Comparison of ENCODE assay signal across 25 cellular contexts in the genomic region with DNA sequence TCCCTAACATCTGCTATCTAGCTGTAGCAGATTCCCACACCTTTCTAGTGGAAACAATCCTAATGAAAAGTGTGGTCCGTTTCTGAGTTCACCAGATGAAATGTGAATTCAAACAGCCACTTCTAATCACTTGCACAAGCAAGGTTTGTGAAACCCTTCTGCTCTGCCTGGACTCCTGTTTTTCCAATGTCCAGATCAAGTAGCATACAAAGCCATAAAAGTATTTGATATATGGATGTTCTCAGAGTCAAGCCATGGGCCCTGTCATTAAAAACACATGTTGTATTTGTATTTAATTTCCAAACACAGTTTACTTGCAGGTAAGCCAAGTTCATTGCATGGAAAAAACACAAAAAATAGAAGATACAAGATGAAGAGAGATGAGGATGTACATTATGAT.
"Had no signal": no experiment of that assay in that cellular context is flagged by ENCODE, and none has a peak within 500 bp of the region (broad histone marks: within the 10 kb centered on the region; RNA-seq: fewer than 3 reads in every experiment).

No MANE protein-coding gene starts in this region.

- H3K27me3 ChIP-seq: body of pancreas, breast epithelium, SJCRH30 had no signal

- H3K4me3 ChIP-seq: body of pancreas, breast epithelium, K562, SJCRH30, SK-N-MC had no signal

- H3K36me3 ChIP-seq: breast epithelium, SJCRH30 had no signal

- DNase-seq: activated CD4-positive, alpha-beta T cell treated with anti-CD3 and anti-CD28 coated beads for 36 hours; activated CD4-positive, alpha-beta T cell treated with anti-CD3 and anti-CD28 coated beads, Interleukin-2, amount 10 ng/mL, durations not matched to agents 7 days and 5 days; activated CD4-positive, alpha-beta T cell treated with anti-CD3 and anti-CD28 coated beads, Interleukin-2, amount 50 U/mL, for 48 hours; activated CD8-positive, alpha-beta T cell treated with anti-CD3 and anti-CD28 coated beads, Interleukin-2, amount 10 ng/mL, durations not matched to agents 7 days and 5 days; activated gamma-delta T cell; activated naive CD4-positive, alpha-beta T cell treated with Interleukin-2 at 50 U/mL for 16 hours; activated naive CD8-positive, alpha-beta T cell treated with anti-CD3 and anti-CD28 coated beads, Interleukin-2, amount 10 ng/mL, durations not matched to agents 7 days and 5 days; activated T-cell treated with anti-CD3 and anti-CD28 coated beads, Interleukin-2, amount 50 U/mL, for 24 hours; body of pancreas; NCI-H1092 treated with DMSO at 0.1 percent for 48 hours; NCI-H1417; NCI-H187 treated with DMSO at 0.1 percent for 48 hours; NCI-H2081; NCI-H2171 treated with DMSO at 0.1 percent for 48 hours; NCI-H2227 treated with DMSO at 0.1 percent for 48 hours; NCI-H446; NCI-H510A treated with DMSO at 0.1 percent for 48 hours; NCI-H526 treated with DMSO at 0.1 percent for 48 hours; SHP77; SJCRH30 had no signal

- H3K9me3 ChIP-seq: body of pancreas, breast epithelium, SJCRH30 had no signal

- ATAC-seq: activated CD4-positive, alpha-beta T cell treated with anti-CD3 and anti-CD28 coated beads for 36 hours; activated CD4-positive, CD25-positive, alpha-beta regulatory T cell treated with anti-CD3 and anti-CD28 coated beads, Interleukin-2, amount 50 U/mL, for 24 hours; activated CD8-positive, alpha-beta T cell treated with anti-CD3 and anti-CD28 coated beads, Interleukin-2, amount 10 ng/mL, durations not matched to agents 7 days and 5 days; body of pancreas; K562; WTC11 had no signal

- H3K4me1 ChIP-seq: body of pancreas, breast epithelium, SJCRH30 had no signal

- H3K27ac ChIP-seq: body of pancreas, breast epithelium, SJCRH30, SK-N-MC had no signal
